In genomic region chr1:162892916-162893714, GRCh38 we compare ENCODE assay signal across 16 cellular contexts. TPM values are rescaled to one million over a fixed set of nuclear protein-coding genes. Genes with fewer than 3 reads are reported as not detected.
A peak's percentile ranks its signal among the peaks of the same experiment; 100 is the strongest.
DNase-seq lines count a peak whose midpoint lies in the region; FAIRE-seq and TF ChIP-seq lines count a peak whose summit lies in the region.
"Had no signal": no experiment of that assay in that cellular context is flagged by ENCODE, and none has a peak within 500 bp of the region (broad histone marks: within the 10 kb centered on the region; RNA-seq: fewer than 3 reads in every experiment).

No MANE protein-coding gene starts in this region.

- H3K27me3 Mint-ChIP-seq in Caco-2 (ENCODE audit: insufficient read depth, unreplicated experiment) = no peaks in the 10 kb centered on the region

- no peaks in the 10 kb centered on the region for H3K9me3 ChIP-seq in Caco-2
- H3K9me3 ChIP-seq in mammary epithelial cell (replicated peaks; ENCODE audit: insufficient read depth, low read length) = no peaks in the 10 kb centered on the region
- no peaks in the 10 kb centered on the region for H3K9me3 ChIP-seq in mesenchymal stem cell (ENCODE audit: control insufficient read depth, low read length)
- no peaks in the 10 kb centered on the region for H3K9me3 ChIP-seq in kidney (ENCODE audit: control insufficient read depth in 1 of 2, low read length in 2 of 2)

- H3K23ac ChIP-seq in mesenchymal stem cell (ENCODE audit: low read length in 2 of 2) = no peak overlapping the region

- H3K79me1 ChIP-seq in mesenchymal stem cell (replicated peaks; ENCODE audit: low read length, poor library complexity, severe bottlenecking) = no peaks in the 10 kb centered on the region

- no peak overlapping the region for H2AFZ ChIP-seq in mammary epithelial cell (ENCODE audit: low read depth, low read length)
- no peak overlapping the region for H2AFZ ChIP-seq in mesenchymal stem cell (ENCODE audit: low read depth, low read length)

- CTCF ChIA-PET in Caco-2 (lab: Charles Lee) (no interaction called here), mammary epithelial cell (lab: Charles Lee; ENCODE audit: low non-redundant PET) (no interaction called here)

- no peak overlapping the region for H2BK5ac ChIP-seq in mesenchymal stem cell (ENCODE audit: low read depth, low read length, poor library complexity, severe bottlenecking)

- H3K79me2 ChIP-seq in mammary epithelial cell (ENCODE audit: insufficient read depth, low read length) = no peaks in the 10 kb centered on the region

- TF ChIP-seq CTCF in Caco-2 (IDR thresholded peaks at IDR 0.05; ENCODE audit: insufficient read depth in 1 of 2, low read depth in 1 of 2, low read length in 1 of 2, severe bottlenecking in 1 of 2, unreplicated experiment in 1 of 2) (no peak), mammary epithelial cell (conservative IDR thresholded peaks at IDR 0.05 in 1 of 2, IDR thresholded peaks at IDR 0.05 in 1 of 2; ENCODE audit: extremely low read depth in 1 of 2, insufficient read depth in 1 of 2, low read depth in 1 of 2, low read length in 2 of 2) (no peak), kidney (IDR thresholded peaks at IDR 0.05; ENCODE audit: borderline replicate concordance, extremely low read depth, insufficient read depth) (no peak)

- no peak overlapping the region for H3K27ac ChIP-seq in mammary epithelial cell (ENCODE audit: insufficient read depth, low read depth, low read length)
- no peak overlapping the region for H3K27ac ChIP-seq in mesenchymal stem cell (ENCODE audit: low read length, poor library complexity, severe bottlenecking)
- no peak overlapping the region for H3K27ac ChIP-seq in kidney (ENCODE audit: low read depth in 2 of 2, low read length in 2 of 2)

- H2BK120ac ChIP-seq in mesenchymal stem cell (ENCODE audit: low read depth, low read length) = no peak overlapping the region

- WGBS in mammary epithelial cell (ENCODE audit: low coverage, missing lambda C conversion rate) = 71% methylated on average over 4 of the region's 4 CpGs
- 100% methylated on average over 1 of the region's 4 CpGs for WGBS in mesenchymal stem cell

- in situ Hi-C loops in mammary epithelial cell (cut with MboI; ENCODE audit: low sequenced_read_pairs in 2 of 2) = no loop called here

- no peak overlapping the region for H3K4ac ChIP-seq in mesenchymal stem cell (ENCODE audit: low read depth in 1 of 2, low read length in 2 of 2)

- no peak overlapping the region for H3K14ac ChIP-seq in mesenchymal stem cell (ENCODE audit: low read length in 2 of 2)

- DNase-seq in Caco-2 (peak in 1 of 2 experiments; percentile 55), NCI-H226 (peak; percentile 66), mammary epithelial cell (peak; percentile 53), mesenchymal stem cell (peak; percentile 54), kidney (no peak), activated gamma-delta T cell (lab: John Stamatoyannopoulos, UW) (no peak), NCI-H82 treated with DMSO at 0.1 percent for 48 hours (lab: John Stamatoyannopoulos, UW; ENCODE audit: unreplicated experiment) (no peak)
- DNase-seq in effector CD4-positive, alpha-beta T cell = no peak
- DNase-seq: activated CD4-positive, alpha-beta memory T cell treated with anti-CD3 and anti-CD28 coated beads, Interleukin-2, amount 10 ng/mL, durations not matched to agents 7 days and 5 days; activated naive CD4-positive, alpha-beta T cell treated with Interleukin-2 at 50 U/mL for 16 hours; C1 segment of cervical spinal cord; NCI-H1092; NCI-H510A treated with DMSO at 0.1 percent for 48 hours; nucleus accumbens had no signal

- no peak for FAIRE-seq in kidney (lab: Jason Lieb, UNC)

- intact Hi-C loops in Caco-2 (cut with micrococcal nuclease; ENCODE audit: unreplicated experiment) (loop anchor here (1.0 to 2.0 kb wide), 2 partner anchors 19 to 20 kb away; no protein-coding TSS in a partner anchor), mammary epithelial cell (cut with micrococcal nuclease) (no loop called here), kidney (cut with DNase I) (no loop called here)

- no peak overlapping the region for H3K4me3 Mint-ChIP-seq in Caco-2 (ENCODE audit: unreplicated experiment)
- H3K4me3 Mint-ChIP-seq: activated CD4-positive, alpha-beta memory T cell treated with anti-CD3 and anti-CD28 coated beads, Interleukin-2, amount 10 ng/mL, durations not matched to agents 7 days and 5 days had no signal

- no peak overlapping the region for H3K9ac ChIP-seq in mammary epithelial cell (ENCODE audit: insufficient read depth, low read length)
- peak overlapping the region; percentile 5 for H3K9ac ChIP-seq in mesenchymal stem cell (ENCODE audit: low read length)
- H3K9ac ChIP-seq in kidney (ENCODE audit: low read length in 2 of 2) = no peak overlapping the region

- H3K4me1 ChIP-seq in Caco-2 (peaks cover 13% of the 10 kb centered on the region), mammary epithelial cell (ENCODE audit: insufficient read depth, low read length) (peaks cover 10% of the 10 kb centered on the region), mesenchymal stem cell (ENCODE audit: control insufficient read depth, insufficient read depth, low read depth, low read length) (peaks cover 1% of the 10 kb centered on the region), kidney (ENCODE audit: control insufficient read depth in 1 of 2, insufficient read depth in 1 of 2, low read depth in 1 of 2, low read length in 2 of 2) (no peaks in the 10 kb centered on the region)

- POLR2A ChIA-PET in Caco-2 (lab: Charles Lee) = no interaction called here

- dilution Hi-C loops in mammary epithelial cell (cut with HindIII; ENCODE audit: low sequenced_read_pairs) = no loop called here

- no peak overlapping the region for H2BK15ac ChIP-seq in mesenchymal stem cell (ENCODE audit: low read depth, poor library complexity, severe bottlenecking)

- no peak overlapping the region for H4K91ac ChIP-seq in mesenchymal stem cell (ENCODE audit: low read length)

- BruUV-seq in Caco-2 (replicated peaks; lab: Mats Ljungman, UMichigan) (no TSS peak), mammary epithelial cell (replicated peaks; lab: Mats Ljungman, UMichigan) (no TSS peak)

- no peaks in the 10 kb centered on the region for H3K36me3 Mint-ChIP-seq in Caco-2 (ENCODE audit: insufficient read depth, unreplicated experiment)

- H3K27ac Mint-ChIP-seq in Caco-2 (ENCODE audit: unreplicated experiment) = peak overlapping the region; percentile 12
- H3K27ac Mint-ChIP-seq: activated CD4-positive, alpha-beta memory T cell treated with anti-CD3 and anti-CD28 coated beads, Interleukin-2, amount 10 ng/mL, durations not matched to agents 7 days and 5 days had no signal

- no peak overlapping the region for H2AK5ac ChIP-seq in mesenchymal stem cell (ENCODE audit: low read length, severe bottlenecking)

- H3K4me1 Mint-ChIP-seq in Caco-2 (ENCODE audit: low read depth, unreplicated experiment) = peaks cover 12% of the 10 kb centered on the region
- H3K4me1 Mint-ChIP-seq: activated CD4-positive, alpha-beta memory T cell treated with anti-CD3 and anti-CD28 coated beads, Interleukin-2, amount 10 ng/mL, durations not matched to agents 7 days and 5 days had no signal

- no peak overlapping the region for H4K8ac ChIP-seq in mesenchymal stem cell (ENCODE audit: low read length)

- H2BK12ac ChIP-seq in mesenchymal stem cell (ENCODE audit: low read length in 2 of 2) = no peak overlapping the region

- H3K27me3 ChIP-seq in Caco-2 (replicated peaks; ENCODE audit: control insufficient read depth, insufficient read depth, low read length) (no peaks in the 10 kb centered on the region), mammary epithelial cell (ENCODE audit: insufficient read depth, low read length) (no peaks in the 10 kb centered on the region), mesenchymal stem cell (ENCODE audit: control insufficient read depth in 1 of 2, insufficient read depth in 1 of 2, low read length in 2 of 2) (no peaks in the 10 kb centered on the region)

- no peak overlapping the region for H3K18ac ChIP-seq in mesenchymal stem cell (ENCODE audit: low read depth in 1 of 2, low read length in 2 of 2)

- H3K4me2 ChIP-seq in mammary epithelial cell (ENCODE audit: insufficient read depth, low read depth, low read length) (no peak overlapping the region), mesenchymal stem cell (ENCODE audit: low read length, poor library complexity, severe bottlenecking) (no peak overlapping the region)

- H4K20me1 ChIP-seq in mammary epithelial cell (ENCODE audit: insufficient read depth, low read length) = no peaks in the 10 kb centered on the region

- H3K36me3 ChIP-seq in Caco-2 (ENCODE audit: control insufficient read depth, insufficient read depth, low read length) (no peaks in the 10 kb centered on the region), mammary epithelial cell (ENCODE audit: insufficient read depth, low read length) (no peaks in the 10 kb centered on the region), mesenchymal stem cell (ENCODE audit: control insufficient read depth in 1 of 2, insufficient read depth in 2 of 2, low read depth in 1 of 2, low read length in 2 of 2) (no peaks in the 10 kb centered on the region), kidney (ENCODE audit: control insufficient read depth in 1 of 2, insufficient read depth in 2 of 2, low read length in 2 of 2) (no peaks in the 10 kb centered on the region)

- no peak overlapping the region for H3K4me3 ChIP-seq in Caco-2 (ENCODE audit: low read depth, low read length)
- no peak overlapping the region for H3K4me3 ChIP-seq in mammary epithelial cell (replicated peaks in 1 of 3; ENCODE audit: insufficient read depth in 1 of 3, low read depth in 2 of 3, low read length in 3 of 3)
- H3K4me3 ChIP-seq in mesenchymal stem cell (ENCODE audit: insufficient read depth in 1 of 2, low read depth in 1 of 2, low read length in 2 of 2) = no peak overlapping the region
- no peak overlapping the region for H3K4me3 ChIP-seq in kidney (ENCODE audit: low read length in 2 of 2)

- H3K9me3 Mint-ChIP-seq in Caco-2 (ENCODE audit: unreplicated experiment) = no peaks in the 10 kb centered on the region
- H3K9me3 Mint-ChIP-seq: activated CD4-positive, alpha-beta memory T cell treated with anti-CD3 and anti-CD28 coated beads, Interleukin-2, amount 10 ng/mL, durations not matched to agents 7 days and 5 days had no signal

RNA-seq across cellular contexts. Expression of gene CCDC190, which starts 32.1 kb away (rescaled TPM):
- not detected in 2 replicates for total RNA-seq in Caco-2 (2022)
- total RNA-seq in mammary epithelial cell = under 1 TPM in 1 of 2 donors, not detected in 1; 0.33 TPM
- polyA plus RNA-seq in mammary epithelial cell = not detected
- polyA minus RNA-seq in mammary epithelial cell = not detected
- not detected for polyA plus RNA-seq in mesenchymal stem cell (2013, experiment 1 of 2)
- not detected for polyA plus RNA-seq in mesenchymal stem cell (2013, experiment 2 of 2)
- total RNA-seq in kidney = 0.60 TPM
- polyA plus RNA-seq in kidney (ENCODE audit: insufficient read depth, low read depth, low replicate concordance) = not detected
- total RNA-seq: activated CD4-positive, alpha-beta memory T cell treated with anti-CD3 and anti-CD28 coated beads, Interleukin-2, amount 10 ng/mL, durations not matched to agents 7 days and 5 days; left lobe of liver; T-helper 1 cell treated with Interleukin-12 subunit alpha and Interleukin-12 subunit beta and Interleukin-4 antibody, amounts not matched to agents 30 ng/mL and 1 ng/mL, for 36 hours had no signal

Comparison
In these comparisons a context has a peak if more than half of its experiments do, and no peak if none do; other contexts are left out.
1. DNase-seq: peak in NCI-H226 (single experiment), mammary epithelial cell (single experiment) and mesenchymal stem cell (single experiment); none in kidney (single experiment), activated gamma-delta T cell (single experiment), NCI-H82 treated with DMSO at 0.1 percent for 48 hours (single experiment) and effector CD4-positive, alpha-beta T cell (single experiment).